In genomic region chr6:38739532-38739931, GRCh38 we compare ENCODE assay signal across 14 cellular contexts. TPM values are rescaled to one million over a fixed set of nuclear protein-coding genes. Genes with fewer than 3 reads are reported as not detected.
A peak's percentile ranks its signal among the peaks of the same experiment; 100 is the strongest.
DNase-seq lines count a peak whose midpoint lies in the region; ATAC-seq and TF ChIP-seq lines count a peak whose summit lies in the region.
"Had no signal": no experiment of that assay in that cellular context is flagged by ENCODE, and none has a peak within 500 bp of the region (broad histone marks: within the 10 kb centered on the region; RNA-seq: fewer than 3 reads in every experiment).

No MANE protein-coding gene starts in this region.

- ATAC-seq in left cardiac atrium: no peak
- no peak for ATAC-seq in HG03025 (IDR thresholded peaks at IDR 0.05; ENCODE audit: low FRiP score, unreplicated experiment)
- no peak for ATAC-seq in GM21723 (IDR thresholded peaks at IDR 0.05; ENCODE audit: unreplicated experiment)
- ATAC-seq: GM12878 had no signal

- CTCF ChIA-PET in CD8-positive, alpha-beta memory T cell (lab: Charles Lee): no interaction called here

- TF ChIP-seq POLR2A in transverse colon (IDR thresholded peaks at IDR 0.05): no peak

- H3K4me1 ChIP-seq in cardiac muscle cell (ENCODE audit: low read depth) (no peaks in the 10 kb centered on the region), transverse colon (no peaks in the 10 kb centered on the region)
- H3K4me1 ChIP-seq in CD8-positive, alpha-beta memory T cell (ENCODE audit: insufficient read depth, low read length): no peaks in the 10 kb centered on the region

- H3K9me3 ChIP-seq in cardiac muscle cell (ENCODE audit: low read depth) (no peaks in the 10 kb centered on the region), transverse colon (peaks cover 0 to 3% of the 10 kb centered on the region in 2 donors)
- no peaks in the 10 kb centered on the region for H3K9me3 ChIP-seq in CD8-positive, alpha-beta memory T cell (ENCODE audit: low read length)

- H3K36me3 ChIP-seq in cardiac muscle cell (no peaks in the 10 kb centered on the region), transverse colon (no peaks in the 10 kb centered on the region)
- no peaks in the 10 kb centered on the region for H3K36me3 ChIP-seq in CD8-positive, alpha-beta memory T cell (ENCODE audit: insufficient read depth, low read length)

- H3K4me1 Mint-ChIP-seq in CD8-positive, alpha-beta memory T cell: no peaks in the 10 kb centered on the region

- 38 to 57% methylated on average over 5 of the region's 5 CpGs for WGBS in transverse colon (ENCODE audit: low coverage in 1 of 2), 2 donors

- H3K27ac ChIP-seq in cardiac muscle cell (no peak overlapping the region), transverse colon (no peak overlapping the region)
- H3K27ac ChIP-seq in CD8-positive, alpha-beta memory T cell (ENCODE audit: low read depth, low read length): no peak overlapping the region
- H3K27ac ChIP-seq: dorsolateral prefrontal cortex had no signal

- intact Hi-C loops in left cardiac atrium (cut with DNase I): no loop called here
- intact Hi-C loops in transverse colon (cut with DNase I; ENCODE audit: low total_unique reads): no loop called here

- DNase-seq in cardiac muscle cell (ENCODE audit: low read depth in 1 of 2, low spot score in 1 of 2) (peak in 1 of 2 donors; percentile 3), left cardiac atrium (no peak), OCI-M1 (lab: John Stamatoyannopoulos, UW) (peak; percentile 33), fibroblast of mammary gland (ENCODE audit: low read depth) (peak; percentile 1), transverse colon (no peak)
- DNase-seq in CD8-positive, alpha-beta memory T cell: no peak
- DNase-seq: activated gamma-delta T cell, dorsolateral prefrontal cortex, KG1, NCI-H748 treated with DMSO at 0.1 percent for 48 hours had no signal

- peaks cover 0 to 8% (median 4%) of the 10 kb centered on the region in 5 donors for H3K9me3 Mint-ChIP-seq in CD8-positive, alpha-beta memory T cell

- peaks cover 4 to 33% of the 10 kb centered on the region in 2 donors for H3K27me3 Mint-ChIP-seq in CD8-positive, alpha-beta memory T cell

- TF ChIP-seq EP300 in transverse colon (IDR thresholded peaks at IDR 0.05; ENCODE audit: low read depth): no peak

- no peak overlapping the region for H3K4me3 Mint-ChIP-seq in CD8-positive, alpha-beta memory T cell
- H3K4me3 Mint-ChIP-seq: stimulated activated naive CD8-positive, alpha-beta T cell treated with anti-CD3 and anti-CD28 coated beads, Interleukin-15, Interleukin-2, amounts not matched to agents 100 ng/mL and 50 ng/mL, for 24 hours had no signal

- POLR2A ChIA-PET in CD8-positive, alpha-beta memory T cell (lab: Charles Lee): no interaction called here

- TF ChIP-seq CTCF in cardiac muscle cell (IDR thresholded peaks at IDR 0.05; ENCODE audit: low read depth, low read length) (peak; percentile 32), fibroblast of mammary gland (conservative IDR thresholded peaks at IDR 0.05; ENCODE audit: control insufficient read depth, insufficient read depth, low read depth, low read length) (peak; percentile 35), transverse colon (IDR thresholded peaks at IDR 0.05) (peak in 4 of 5 experiments; percentile 13 to 35 (median 23))

- peaks cover 0 to 1% (median 0%) of the 10 kb centered on the region in 3 donors for H3K36me3 Mint-ChIP-seq in CD8-positive, alpha-beta memory T cell

- in situ Hi-C loops in transverse colon (cut with MboI; ENCODE audit: low pct_ligation_motif_present in 1 of 4, low pct_unique_long_range_greater_than_20kb in 1 of 4, low sequenced_read_pairs in 3 of 4): no loop called here

- H3K27ac Mint-ChIP-seq in CD8-positive, alpha-beta memory T cell: no peak overlapping the region
- H3K27ac Mint-ChIP-seq: stimulated activated naive CD8-positive, alpha-beta T cell treated with anti-CD3 and anti-CD28 coated beads, Interleukin-15, Interleukin-2, amounts not matched to agents 100 ng/mL and 50 ng/mL, for 24 hours had no signal

- H3K4me3 ChIP-seq in cardiac muscle cell (no peak overlapping the region), fibroblast of mammary gland (ENCODE audit: control insufficient read depth, low read depth, low read length) (no peak overlapping the region), transverse colon (no peak overlapping the region)
- H3K4me3 ChIP-seq in CD8-positive, alpha-beta memory T cell (ENCODE audit: low read length): no peak overlapping the region
- H3K4me3 ChIP-seq: dorsolateral prefrontal cortex, GM12878 had no signal

- H3K27me3 ChIP-seq in cardiac muscle cell (peaks cover 4% of the 10 kb centered on the region), transverse colon (peaks cover 53% of the 10 kb centered on the region)
- peaks cover 9% of the 10 kb centered on the region for H3K27me3 ChIP-seq in CD8-positive, alpha-beta memory T cell (ENCODE audit: insufficient read depth, low read length, poor library complexity, severe bottlenecking)

RNA-seq across cellular contexts. Expression of gene DNAH8, which starts 24.4 kb away (rescaled TPM):
- not detected in 2 replicates for total RNA-seq in cardiac muscle cell
- not detected in 2 replicates for polyA plus RNA-seq in cardiac muscle cell
- total RNA-seq in left cardiac atrium: not detected
- total RNA-seq in transverse colon: under 1 TPM in 1 of 4 donors, not detected in 3; 0.16 TPM
- total RNA-seq in CD8-positive, alpha-beta memory T cell: under 1 TPM; 0.11 to 0.20 TPM
- polyA plus RNA-seq in CD8-positive, alpha-beta memory T cell: not detected

RNA-seq across cellular contexts. Expression of gene GLO1, which starts 36.6 kb away (rescaled TPM):
- total RNA-seq in cardiac muscle cell (122 and 139 TPM in 2 replicates), left cardiac atrium (10 to 100 TPM; 71.5 to 80.8 TPM), transverse colon (10 to 100 TPM; 15.3 to 56.1 (median 36.6) TPM)
- polyA plus RNA-seq in cardiac muscle cell: 219 and 243 TPM in 2 replicates
- 100 to 1,000 TPM; 153 to 157 TPM for total RNA-seq in CD8-positive, alpha-beta memory T cell
- polyA plus RNA-seq in CD8-positive, alpha-beta memory T cell: 98.9 TPM

Comparison
In these comparisons a context has a peak if more than half of its experiments do, and no peak if none do; other contexts are left out.
1. DNase-seq: peak in OCI-M1 (single experiment) and fibroblast of mammary gland (single experiment); none in left cardiac atrium (single experiment), transverse colon (single experiment) and CD8-positive, alpha-beta memory T cell (0 of 5).
2. Peak in every context shown above with its lines, with median percentiles within 50 percentile points of each other: CTCF ChIP-seq.